In the genomic region with DNA sequence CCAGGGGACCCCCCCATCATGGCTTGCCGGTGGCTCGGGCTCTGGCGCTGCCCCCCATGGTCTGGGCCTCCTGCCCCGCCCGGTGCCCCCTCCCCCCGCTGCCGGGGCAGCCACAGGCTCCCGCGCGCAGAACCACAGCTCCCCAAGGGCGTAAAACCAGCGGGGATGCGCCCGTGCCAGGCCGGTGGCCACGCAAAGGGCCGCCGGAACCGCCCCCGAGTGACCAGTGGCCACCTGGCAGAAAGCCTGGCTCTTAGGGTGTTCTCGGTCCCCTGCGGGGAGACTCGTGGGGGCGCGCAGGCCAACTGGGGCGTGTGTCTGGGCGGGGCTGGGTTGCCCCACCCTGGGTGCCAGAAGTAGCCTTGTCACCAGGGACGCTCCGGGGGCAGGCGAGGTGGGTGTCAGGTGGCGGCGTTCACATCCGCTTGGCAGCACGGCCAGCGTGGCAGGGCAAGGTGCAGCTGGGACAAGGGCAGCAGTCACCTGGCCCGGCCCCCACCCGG, we compare ENCODE assay signal across 8 cellular contexts. TPM values are rescaled to one million over a fixed set of nuclear protein-coding genes. Genes with fewer than 3 reads are reported as not detected.
DNase-seq lines count a peak whose midpoint lies in the region; ATAC-seq, FAIRE-seq and TF ChIP-seq lines count a peak whose summit lies in the region.

No MANE protein-coding gene starts in this region.

- H3K4me3 Mint-ChIP-seq in stimulated activated naive CD8-positive, alpha-beta T cell treated with anti-CD3 and anti-CD28 coated beads, Interleukin-15, amount 100 ng/mL, for 72 hours, result peak overlapping the region; percentile 35 to 54
- H3K4me3 Mint-ChIP-seq in activated T-helper 1 cell treated with anti-CD3 and anti-CD28 coated beads, Interleukin-12 subunit alpha, Interleukin-12 subunit beta, Interleukin-2, Interleukin-4 antibody, amounts not matched to agents 30 ng/mL and 10 ng/mL and 1 ng/mL, durations not matched to agents 14 hours and 24 hours and 36 hours, result peak overlapping the region; percentile 11

- no peak for TF ChIP-seq EP300 in HepG2 (IDR thresholded peaks at IDR 0.05; ENCODE audit: low read depth in 2 of 2, low read length in 2 of 2)
- no peak for TF ChIP-seq EP300 in HepG2 (CRISPR knock-in tag; IDR thresholded peaks at IDR 0.05; ENCODE audit: borderline replicate concordance)

- FAIRE-seq in HepG2 (lab: Jason Lieb, UNC), result no peak

- H3K36me3 ChIP-seq in HepG2 (replicated peaks in 1 of 2; ENCODE audit: control insufficient read depth in 1 of 2, insufficient read depth in 2 of 2, low read length in 2 of 2), result no peaks in the 10 kb centered on the region
- no peaks in the 10 kb centered on the region for H3K36me3 ChIP-seq in vagina

- H3K27me3 ChIP-seq in HepG2 (ENCODE audit: control insufficient read depth in 1 of 2, insufficient read depth in 2 of 2, low read length in 2 of 2) (peaks cover 21 to 69% of the 10 kb centered on the region in 2 experiments), vagina (no peaks in the 10 kb centered on the region)

- intact Hi-C loops in activated T-helper 1 cell treated with anti-CD3 and anti-CD28 coated beads, Interleukin-12 subunit alpha, Interleukin-12 subunit beta, Interleukin-2, Interleukin-4 antibody, amounts not matched to agents 30 ng/mL and 10 ng/mL and 1 ng/mL, durations not matched to agents 14 hours and 24 hours and 36 hours (cut with micrococcal nuclease), result loop anchor here (1.0 to 2.0 kb wide), 3 partner anchors 41 to 204 kb away; partner anchors contain the start of gene SEC16A
- intact Hi-C loops in HepG2 (cut with micrococcal nuclease; ENCODE audit: unreplicated experiment), result no loop called here
- intact Hi-C loops in vagina (cut with DNase I), result no loop called here

- no peak overlapping the region for H3K27ac Mint-ChIP-seq in stimulated activated naive CD8-positive, alpha-beta T cell treated with anti-CD3 and anti-CD28 coated beads, Interleukin-15, amount 100 ng/mL, for 72 hours
- no peak overlapping the region for H3K27ac Mint-ChIP-seq in activated T-helper 1 cell treated with anti-CD3 and anti-CD28 coated beads, Interleukin-12 subunit alpha, Interleukin-12 subunit beta, Interleukin-2, Interleukin-4 antibody, amounts not matched to agents 30 ng/mL and 10 ng/mL and 1 ng/mL, durations not matched to agents 14 hours and 24 hours and 36 hours

- TF ChIP-seq CTCF in HepG2 (CRISPR knock-in tag; IDR thresholded peaks at IDR 0.05) (no peak), vagina (IDR thresholded peaks at IDR 0.05) (no peak)

- no peak overlapping the region for H2AFZ ChIP-seq in HepG2 (ENCODE audit: low read length)

- no peak overlapping the region for H3K27ac ChIP-seq in HepG2 (ENCODE audit: extremely low read length, insufficient read depth, low read length)
- H3K27ac ChIP-seq in vagina, result peak overlapping the region; percentile 71

- CTCF ChIA-PET in HepG2 (lab: Yijun Ruan, JAX; ENCODE audit: low intra/inter-chr PET ratio, low total read pairs), result no interaction called here

- no peak for DNase-seq in stimulated activated naive CD8-positive, alpha-beta T cell treated with anti-CD3 and anti-CD28 coated beads, Interleukin-15, amount 100 ng/mL, for 72 hours
- DNase-seq in stimulated activated naive CD8-positive, alpha-beta T cell treated with anti-CD3 and anti-CD28 coated beads, Interleukin-15, Interleukin-2, amounts not matched to agents 100 U/mL and 50 U/mL, for 24 hours, result no peak
- no peak for DNase-seq in activated T-helper 1 cell treated with anti-CD3 and anti-CD28 coated beads, Interleukin-12 subunit alpha, Interleukin-12 subunit beta, Interleukin-2, Interleukin-4 antibody, amounts not matched to agents 30 ng/mL and 10 ng/mL and 1 ng/mL, durations not matched to agents 14 hours and 24 hours and 36 hours (ENCODE audit: low spot score)
- DNase-seq in HepG2 (ENCODE audit: low spot score), result no peak
- no peak for DNase-seq in vagina (ENCODE audit: extremely low spot score in 2 of 2)
- DNase-seq in NK-92 treated with Interleukin-12 subunit alpha and Interleukin-12 subunit beta, amount 100 ng/mL, for 24 hours (lab: John Stamatoyannopoulos, UW), result no peak
- no peak for DNase-seq in G401 (ENCODE audit: low spot score)

- ATAC-seq in stimulated activated naive CD8-positive, alpha-beta T cell treated with anti-CD3 and anti-CD28 coated beads, Interleukin-15, amount 100 ng/mL, for 72 hours, result no peak
- ATAC-seq in stimulated activated naive CD8-positive, alpha-beta T cell treated with anti-CD3 and anti-CD28 coated beads, Interleukin-15, Interleukin-2, amounts not matched to agents 100 U/mL and 50 U/mL, for 24 hours, result no peak
- no peak for ATAC-seq in HepG2
- ATAC-seq in HG03097 (IDR thresholded peaks at IDR 0.05; ENCODE audit: low FRiP score, unreplicated experiment), result no peak

- peaks cover 24% of the 10 kb centered on the region for H3K4me1 Mint-ChIP-seq in stimulated activated naive CD8-positive, alpha-beta T cell treated with anti-CD3 and anti-CD28 coated beads, Interleukin-15, amount 100 ng/mL, for 72 hours
- no peaks in the 10 kb centered on the region for H3K4me1 Mint-ChIP-seq in activated T-helper 1 cell treated with anti-CD3 and anti-CD28 coated beads, Interleukin-12 subunit alpha, Interleukin-12 subunit beta, Interleukin-2, Interleukin-4 antibody, amounts not matched to agents 30 ng/mL and 10 ng/mL and 1 ng/mL, durations not matched to agents 14 hours and 24 hours and 36 hours (ENCODE audit: low read depth)

- H3K9ac ChIP-seq in HepG2 (ENCODE audit: insufficient read depth, low read depth, low read length), result no peak overlapping the region

- H3K4me3 ChIP-seq in HepG2 (replicated peaks in 1 of 3; ENCODE audit: insufficient read depth in 1 of 3, low read depth in 2 of 3, low read length in 3 of 3) (no peak overlapping the region; a peak in 1 of 6 replicates), vagina (peak overlapping the region; percentile 84 to 90)

- in situ Hi-C loops in HepG2 (cut with HindIII; ENCODE audit: extremely low pct_ligation_motif_present, low pct_unique_long_range_greater_than_20kb), result no loop called here
- in situ Hi-C loops in G401 (cut with HindIII; ENCODE audit: low sequenced_read_pairs), result no loop called here

- H3K27me3 Mint-ChIP-seq in stimulated activated naive CD8-positive, alpha-beta T cell treated with anti-CD3 and anti-CD28 coated beads, Interleukin-15, amount 100 ng/mL, for 72 hours, result no peaks in the 10 kb centered on the region
- peaks cover 4% of the 10 kb centered on the region for H3K27me3 Mint-ChIP-seq in activated T-helper 1 cell treated with anti-CD3 and anti-CD28 coated beads, Interleukin-12 subunit alpha, Interleukin-12 subunit beta, Interleukin-2, Interleukin-4 antibody, amounts not matched to agents 30 ng/mL and 10 ng/mL and 1 ng/mL, durations not matched to agents 14 hours and 24 hours and 36 hours (ENCODE audit: insufficient read depth)

- no TSS peak for BruUV-seq in HepG2 (replicated peaks; lab: Mats Ljungman, UMichigan)

- no peak for TF ChIP-seq POLR2A in HepG2 (IDR thresholded peaks at IDR 0.05; ENCODE audit: insufficient read depth in 1 of 2, low read depth in 2 of 2, low read length in 2 of 2)
- TF ChIP-seq POLR2A in vagina (IDR thresholded peaks at IDR 0.05), result no peak

- POLR2A ChIA-PET in HepG2 (lab: Yijun Ruan, JAX), result interaction anchor here (1.6 kb wide), 1 partner anchor 10 kb away, joined by 4 read pairs; no protein-coding TSS in a partner anchor

- no peak for TF ChIP-seq RAD21 in HepG2 (CRISPR knock-in tag; IDR thresholded peaks at IDR 0.05)

- H3K9me3 ChIP-seq in HepG2 (ENCODE audit: low read length) (no peaks in the 10 kb centered on the region), vagina (no peaks in the 10 kb centered on the region)

- 0% methylated on average over 3 of the region's 37 CpGs for WGBS in HepG2 (ENCODE audit: low lambda C conversion rate)

- peak overlapping the region; percentile 7; the same call in 1 of the 2 replicates for H3K4me2 ChIP-seq in HepG2 (ENCODE audit: low read depth, low read length)

- H4K20me1 ChIP-seq in HepG2 (ENCODE audit: insufficient read depth, low read length), result no peaks in the 10 kb centered on the region

- H3K4me1 ChIP-seq in HepG2 (ENCODE audit: insufficient read depth, low read length) (peaks cover 50% of the 10 kb centered on the region), vagina (peaks cover 30% of the 10 kb centered on the region)

- H3K9me3 Mint-ChIP-seq in stimulated activated naive CD8-positive, alpha-beta T cell treated with anti-CD3 and anti-CD28 coated beads, Interleukin-15, amount 100 ng/mL, for 72 hours, result no peaks in the 10 kb centered on the region
- no peaks in the 10 kb centered on the region for H3K9me3 Mint-ChIP-seq in activated T-helper 1 cell treated with anti-CD3 and anti-CD28 coated beads, Interleukin-12 subunit alpha, Interleukin-12 subunit beta, Interleukin-2, Interleukin-4 antibody, amounts not matched to agents 30 ng/mL and 10 ng/mL and 1 ng/mL, durations not matched to agents 14 hours and 24 hours and 36 hours

- H3K36me3 Mint-ChIP-seq in activated T-helper 1 cell treated with anti-CD3 and anti-CD28 coated beads, Interleukin-12 subunit alpha, Interleukin-12 subunit beta, Interleukin-2, Interleukin-4 antibody, amounts not matched to agents 30 ng/mL and 10 ng/mL and 1 ng/mL, durations not matched to agents 14 hours and 24 hours and 36 hours (ENCODE audit: low read depth), result no peaks in the 10 kb centered on the region

- no peaks in the 10 kb centered on the region for H3K79me2 ChIP-seq in HepG2 (ENCODE audit: insufficient read depth, low read length)

RNA-seq across cellular contexts. Expression of gene AGPAT2, which starts 0.5 kb away (rescaled TPM):
- 24.7 and 25.0 TPM in 2 replicates for total RNA-seq in activated T-helper 1 cell treated with anti-CD3 and anti-CD28 coated beads, Interleukin-12 subunit alpha, Interleukin-12 subunit beta, Interleukin-2, Interleukin-4 antibody, amounts not matched to agents 30 ng/mL and 10 ng/mL and 1 ng/mL, durations not matched to agents 14 hours and 24 hours and 36 hours
- total RNA-seq in HepG2 (2016; rRNA removed; fragmentation: Illumina TruSeq; extraction: Trizol) (2.5 and 3.9 TPM in 2 replicates), vagina (87.2 TPM)
- 5.2 and 5.9 TPM in 2 replicates for total RNA-seq in HepG2 (2016; cell fraction: cytosol; rRNA removed; fragmentation: Illumina TruSeq; extraction: Trizol; ENCODE audit: low read depth)
- total RNA-seq in HepG2 (2016; cell fraction: insoluble cytoplasmic fraction; rRNA removed; fragmentation: Illumina TruSeq; extraction: Trizol), result 2.1 and 3.5 TPM in 2 replicates
- 6.3 and 6.7 TPM in 2 replicates for total RNA-seq in HepG2 (2016; cell fraction: membrane; rRNA removed; fragmentation: Illumina TruSeq; extraction: Trizol)
- total RNA-seq in HepG2 (2016; cell fraction: nucleus; rRNA removed; fragmentation: Illumina TruSeq; extraction: Trizol), result 3.1 and 3.9 TPM in 2 replicates
- polyA plus RNA-seq in HepG2 (2011; rRNA removed), result 25.8 and 33.0 TPM in 2 replicates
- polyA plus RNA-seq in HepG2 (2011; cell fraction: cytosol; rRNA removed), result 34.1 and 37.6 TPM in 2 replicates
- polyA plus RNA-seq in HepG2 (2011; cell fraction: nucleus; rRNA removed), result 32.1 and 35.6 TPM in 2 replicates
- 9.3 and 10.6 TPM in 2 replicates for polyA plus RNA-seq in HepG2 (2012)
- 8.4 and 9.1 TPM in 2 replicates for polyA plus RNA-seq in HepG2 (2016; cell fraction: cytosol; fragmentation: Illumina TruSeq; extraction: Trizol; ENCODE audit: low read depth)
- 3.6 and 3.8 TPM in 2 replicates for polyA plus RNA-seq in HepG2 (2016; cell fraction: insoluble cytoplasmic fraction; fragmentation: Illumina TruSeq; extraction: Trizol; ENCODE audit: low read depth)
- 9.7 and 9.8 TPM in 2 replicates for polyA plus RNA-seq in HepG2 (2016; cell fraction: membrane; fragmentation: Illumina TruSeq; extraction: Trizol; ENCODE audit: low read depth)
- polyA plus RNA-seq in HepG2 (2016; cell fraction: nucleus; fragmentation: Illumina TruSeq; extraction: Trizol; ENCODE audit: insufficient read depth, low read depth), result 8.2 and 8.4 TPM in 2 replicates
- polyA minus RNA-seq in HepG2 (2011; rRNA and poly(A)+ RNA removed; ENCODE audit: low replicate concordance), result 34.1 and 96.5 TPM in 2 replicates
- 12.3 and 17.9 TPM in 2 replicates for polyA minus RNA-seq in HepG2 (2011; cell fraction: cytosol; rRNA and poly(A)+ RNA removed)
- polyA minus RNA-seq in HepG2 (2011; cell fraction: nucleus; rRNA and poly(A)+ RNA removed), result 6.1 and 6.2 TPM in 2 replicates
- 128 and 140 TPM in 2 replicates for total RNA-seq in G401 (2014; rRNA removed; shearing (Covaris generic))

RNA-seq across cellular contexts. Expression of gene DIPK1B, which starts 24.6 kb away (rescaled TPM):
- 0.47 and 0.88 TPM in 2 replicates for total RNA-seq in activated T-helper 1 cell treated with anti-CD3 and anti-CD28 coated beads, Interleukin-12 subunit alpha, Interleukin-12 subunit beta, Interleukin-2, Interleukin-4 antibody, amounts not matched to agents 30 ng/mL and 10 ng/mL and 1 ng/mL, durations not matched to agents 14 hours and 24 hours and 36 hours
- total RNA-seq in HepG2 (2016; rRNA removed; fragmentation: Illumina TruSeq; extraction: Trizol) (0.18 and 0.28 TPM in 2 replicates), vagina (11.5 TPM)
- total RNA-seq in HepG2 (2016; cell fraction: cytosol; rRNA removed; fragmentation: Illumina TruSeq; extraction: Trizol; ENCODE audit: low read depth), result 0.91 and 1.1 TPM in 2 replicates
- total RNA-seq in HepG2 (2016; cell fraction: insoluble cytoplasmic fraction; rRNA removed; fragmentation: Illumina TruSeq; extraction: Trizol), result 0.28 and 0.41 TPM in 2 replicates
- total RNA-seq in HepG2 (2016; cell fraction: membrane; rRNA removed; fragmentation: Illumina TruSeq; extraction: Trizol), result 0.99 and 1.2 TPM in 2 replicates
- total RNA-seq in HepG2 (2016; cell fraction: nucleus; rRNA removed; fragmentation: Illumina TruSeq; extraction: Trizol), result 0.16 TPM in 1 of 2 replicates, not detected in the other
- 3.9 and 7.2 TPM in 2 replicates for polyA plus RNA-seq in HepG2 (2011; rRNA removed)
- polyA plus RNA-seq in HepG2 (2011; cell fraction: cytosol; rRNA removed), result 4.8 and 7.5 TPM in 2 replicates
- polyA plus RNA-seq in HepG2 (2011; cell fraction: nucleus; rRNA removed), result 17.3 and 19.2 TPM in 2 replicates
- 3.2 TPM in 2 replicates for polyA plus RNA-seq in HepG2 (2012)
- 1.3 TPM in 2 replicates for polyA plus RNA-seq in HepG2 (2016; cell fraction: cytosol; fragmentation: Illumina TruSeq; extraction: Trizol; ENCODE audit: low read depth)
- polyA plus RNA-seq in HepG2 (2016; cell fraction: insoluble cytoplasmic fraction; fragmentation: Illumina TruSeq; extraction: Trizol; ENCODE audit: low read depth), result 0.28 and 0.45 TPM in 2 replicates
- polyA plus RNA-seq in HepG2 (2016; cell fraction: membrane; fragmentation: Illumina TruSeq; extraction: Trizol; ENCODE audit: low read depth), result 1.1 TPM in 2 replicates
- 0.56 and 0.57 TPM in 2 replicates for polyA plus RNA-seq in HepG2 (2016; cell fraction: nucleus; fragmentation: Illumina TruSeq; extraction: Trizol; ENCODE audit: insufficient read depth, low read depth)
- 0.07 and 7.1 TPM in 2 replicates for polyA minus RNA-seq in HepG2 (2011; rRNA and poly(A)+ RNA removed; ENCODE audit: low replicate concordance)
- polyA minus RNA-seq in HepG2 (2011; cell fraction: cytosol; rRNA and poly(A)+ RNA removed), result 2.7 and 3.6 TPM in 2 replicates
- 1.2 TPM in 2 replicates for polyA minus RNA-seq in HepG2 (2011; cell fraction: nucleus; rRNA and poly(A)+ RNA removed)
- total RNA-seq in G401 (2014; rRNA removed; shearing (Covaris generic)), result 65.0 and 69.9 TPM in 2 replicates

RNA-seq across cellular contexts. Expression of gene EGFL7, which starts 25.1 kb away (rescaled TPM):
- total RNA-seq in activated T-helper 1 cell treated with anti-CD3 and anti-CD28 coated beads, Interleukin-12 subunit alpha, Interleukin-12 subunit beta, Interleukin-2, Interleukin-4 antibody, amounts not matched to agents 30 ng/mL and 10 ng/mL and 1 ng/mL, durations not matched to agents 14 hours and 24 hours and 36 hours, result 2.4 and 2.5 TPM in 2 replicates
- total RNA-seq in HepG2 (2016; rRNA removed; fragmentation: Illumina TruSeq; extraction: Trizol) (0.20 TPM in 1 of 2 replicates, not detected in the other), vagina (272 TPM)
- 0.61 and 0.88 TPM in 2 replicates for total RNA-seq in HepG2 (2016; cell fraction: cytosol; rRNA removed; fragmentation: Illumina TruSeq; extraction: Trizol; ENCODE audit: low read depth)
- total RNA-seq in HepG2 (2016; cell fraction: insoluble cytoplasmic fraction; rRNA removed; fragmentation: Illumina TruSeq; extraction: Trizol), result 0.19 and 0.32 TPM in 2 replicates
- 0.59 and 0.93 TPM in 2 replicates for total RNA-seq in HepG2 (2016; cell fraction: membrane; rRNA removed; fragmentation: Illumina TruSeq; extraction: Trizol)
- total RNA-seq in HepG2 (2016; cell fraction: nucleus; rRNA removed; fragmentation: Illumina TruSeq; extraction: Trizol), result 0.40 TPM in 1 of 2 replicates, not detected in the other
- polyA plus RNA-seq in HepG2 (2011; rRNA removed), result 5.1 and 10.3 TPM in 2 replicates
- polyA plus RNA-seq in HepG2 (2011; cell fraction: cytosol; rRNA removed), result 7.6 and 12.5 TPM in 2 replicates
- 20.6 and 22.6 TPM in 2 replicates for polyA plus RNA-seq in HepG2 (2011; cell fraction: nucleus; rRNA removed)
- 1.6 and 2.3 TPM in 2 replicates for polyA plus RNA-seq in HepG2 (2012)
- polyA plus RNA-seq in HepG2 (2016; cell fraction: cytosol; fragmentation: Illumina TruSeq; extraction: Trizol; ENCODE audit: low read depth), result 0.54 and 0.89 TPM in 2 replicates
- 0.20 and 0.56 TPM in 2 replicates for polyA plus RNA-seq in HepG2 (2016; cell fraction: insoluble cytoplasmic fraction; fragmentation: Illumina TruSeq; extraction: Trizol; ENCODE audit: low read depth)
- 0.68 and 0.72 TPM in 2 replicates for polyA plus RNA-seq in HepG2 (2016; cell fraction: membrane; fragmentation: Illumina TruSeq; extraction: Trizol; ENCODE audit: low read depth)
- polyA plus RNA-seq in HepG2 (2016; cell fraction: nucleus; fragmentation: Illumina TruSeq; extraction: Trizol; ENCODE audit: insufficient read depth, low read depth), result not detected in 2 replicates
- 3.6 and 4.7 TPM in 2 replicates for polyA minus RNA-seq in HepG2 (2011; rRNA and poly(A)+ RNA removed; ENCODE audit: low replicate concordance)
- polyA minus RNA-seq in HepG2 (2011; cell fraction: cytosol; rRNA and poly(A)+ RNA removed), result 3.1 and 3.3 TPM in 2 replicates
- polyA minus RNA-seq in HepG2 (2011; cell fraction: nucleus; rRNA and poly(A)+ RNA removed), result 1.9 and 3.0 TPM in 2 replicates
- 140 and 142 TPM in 2 replicates for total RNA-seq in G401 (2014; rRNA removed; shearing (Covaris generic))

RNA-seq across cellular contexts. Expression of gene LCN10, which starts 55.0 kb away (rescaled TPM):
- total RNA-seq in activated T-helper 1 cell treated with anti-CD3 and anti-CD28 coated beads, Interleukin-12 subunit alpha, Interleukin-12 subunit beta, Interleukin-2, Interleukin-4 antibody, amounts not matched to agents 30 ng/mL and 10 ng/mL and 1 ng/mL, durations not matched to agents 14 hours and 24 hours and 36 hours, result 0.39 and 0.59 TPM in 2 replicates
- total RNA-seq in HepG2 (2016; rRNA removed; fragmentation: Illumina TruSeq; extraction: Trizol), result 0.14 and 0.53 TPM in 2 replicates
- total RNA-seq in HepG2 (2016; cell fraction: cytosol; rRNA removed; fragmentation: Illumina TruSeq; extraction: Trizol; ENCODE audit: low read depth), result not detected in 2 replicates
- total RNA-seq in HepG2 (2016; cell fraction: insoluble cytoplasmic fraction; rRNA removed; fragmentation: Illumina TruSeq; extraction: Trizol), result 0.13 and 0.19 TPM in 2 replicates
- total RNA-seq in HepG2 (2016; cell fraction: membrane; rRNA removed; fragmentation: Illumina TruSeq; extraction: Trizol), result 0.34 TPM in 2 replicates
- 0.22 TPM in 1 of 2 replicates, not detected in the other for total RNA-seq in HepG2 (2016; cell fraction: nucleus; rRNA removed; fragmentation: Illumina TruSeq; extraction: Trizol)
- polyA plus RNA-seq in HepG2 (2011; rRNA removed), result 0.61 and 0.84 TPM in 2 replicates
- polyA plus RNA-seq in HepG2 (2011; cell fraction: cytosol; rRNA removed), result 0.82 and 1.0 TPM in 2 replicates
- polyA plus RNA-seq in HepG2 (2011; cell fraction: nucleus; rRNA removed), result 0.85 and 1.8 TPM in 2 replicates
- 1.5 and 1.8 TPM in 2 replicates for polyA plus RNA-seq in HepG2 (2012)
- polyA plus RNA-seq in HepG2 (2016; cell fraction: cytosol; fragmentation: Illumina TruSeq; extraction: Trizol; ENCODE audit: low read depth), result 0.18 and 0.24 TPM in 2 replicates
- 0.27 and 0.43 TPM in 2 replicates for polyA plus RNA-seq in HepG2 (2016; cell fraction: insoluble cytoplasmic fraction; fragmentation: Illumina TruSeq; extraction: Trizol; ENCODE audit: low read depth)
- polyA plus RNA-seq in HepG2 (2016; cell fraction: membrane; fragmentation: Illumina TruSeq; extraction: Trizol; ENCODE audit: low read depth), result 0.15 and 0.43 TPM in 2 replicates
- polyA plus RNA-seq in HepG2 (2016; cell fraction: nucleus; fragmentation: Illumina TruSeq; extraction: Trizol; ENCODE audit: insufficient read depth, low read depth), result 0.41 and 0.74 TPM in 2 replicates
- 0.30 and 1.0 TPM in 2 replicates for polyA minus RNA-seq in HepG2 (2011; rRNA and poly(A)+ RNA removed; ENCODE audit: low replicate concordance)
- not detected in 2 replicates for polyA minus RNA-seq in HepG2 (2011; cell fraction: cytosol; rRNA and poly(A)+ RNA removed)
- not detected in 2 replicates for polyA minus RNA-seq in HepG2 (2011; cell fraction: nucleus; rRNA and poly(A)+ RNA removed)
- total RNA-seq in vagina, result 8.3 TPM
- not detected in 2 replicates for total RNA-seq in G401 (2014; rRNA removed; shearing (Covaris generic))

Comparison
In these comparisons a context has a peak if more than half of its experiments do, and no peak if none do; other contexts are left out.
1. H3K4me3 ChIP-seq: peak in vagina (2 of 2); none in HepG2 (0 of 3).
2. RNA of gene EGFL7, which starts 25.1 kb away (total RNA-seq): 272 TPM in vagina (single experiment) and 140 to 142 TPM in G401; 2.4 to 2.5 TPM in activated T-helper 1 cell treated with anti-CD3 and anti-CD28 coated beads, Interleukin-12 subunit alpha, Interleukin-12 subunit beta, Interleukin-2, Interleukin-4 antibody, amounts not matched to agents 30 ng/mL and 10 ng/mL and 1 ng/mL, durations not matched to agents 14 hours and 24 hours and 36 hours and 0.19 to 0.93 TPM in HepG2; every median in the first group is over 10 times any median in the second.